In the genomic region with DNA sequence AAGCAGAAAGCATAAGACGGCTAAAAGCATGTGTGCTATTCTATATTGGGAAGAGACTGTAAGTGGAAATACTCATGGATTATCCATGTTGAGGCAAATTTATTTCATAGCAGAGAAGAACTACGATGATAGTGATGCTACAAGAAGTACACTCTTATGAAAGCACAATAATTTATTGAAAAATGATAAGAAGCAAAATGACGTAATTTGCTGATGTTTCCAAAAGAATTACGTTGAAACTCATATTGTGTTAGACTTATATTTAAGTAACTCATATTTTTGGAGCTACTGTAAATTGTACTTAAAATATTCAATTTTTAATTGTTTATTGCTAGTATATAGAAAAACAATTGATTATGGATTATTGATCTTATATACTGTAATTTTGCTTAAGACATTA, we compare ENCODE assay signal across 20 cellular contexts.
DNase-seq lines count a peak whose midpoint lies in the region; ATAC-seq, FAIRE-seq and TF ChIP-seq lines count a peak whose summit lies in the region.
"Had no signal": no experiment of that assay in that cellular context is flagged by ENCODE, and none has a peak within 500 bp of the region (broad histone marks: within the 10 kb centered on the region; RNA-seq: fewer than 3 reads in every experiment).

No MANE protein-coding gene starts in this region.

- H3K9me3 ChIP-seq in HepG2 (ENCODE audit: low read length) (no peaks in the 10 kb centered on the region), right lobe of liver (no peaks in the 10 kb centered on the region), PC-9 (ENCODE audit: insufficient read depth, low read depth) (peaks cover 10% of the 10 kb centered on the region), uterus (no peaks in the 10 kb centered on the region)
- H3K9me3 ChIP-seq: A549; BLaER1 treated with 17β-estradiol and CSF1 and Interleukin-3, amounts not matched to agents 10 nM and 100 nM; Caco-2 had no signal

- FAIRE-seq in HepG2 (lab: Jason Lieb, UNC) = no peak
- FAIRE-seq: A549, D721Med, G401.6, GM12891, GM19239 had no signal

- 2% methylated on average over 4 of the region's 4 CpGs for WGBS in HepG2 (ENCODE audit: low lambda C conversion rate)
- 63% methylated on average over 4 of the region's 4 CpGs for WGBS in right lobe of liver (ENCODE audit: insufficient coverage, low coverage, low lambda C conversion rate, missing lambda C conversion rate)

- BruUV-seq in HepG2 (replicated peaks; lab: Mats Ljungman, UMichigan) (no TSS peak), PC-9 (replicated peaks; lab: Mats Ljungman, UMichigan) (no TSS peak)

- no peaks in the 10 kb centered on the region for H3K4me1 ChIP-seq in HepG2 (ENCODE audit: insufficient read depth, low read length)
- H3K4me1 ChIP-seq in right lobe of liver = peaks cover 0 to 1% (median 0%) of the 10 kb centered on the region in 4 donors
- H3K4me1 ChIP-seq in PC-9 (replicated peaks; ENCODE audit: insufficient read depth) = peaks cover 31% of the 10 kb centered on the region
- no peaks in the 10 kb centered on the region for H3K4me1 ChIP-seq in uterus
- H3K4me1 ChIP-seq: A549; BLaER1 treated with 17β-estradiol and CSF1 and Interleukin-3, amounts not matched to agents 10 nM and 100 nM; Caco-2 had no signal

- H3K9me2 ChIP-seq in PC-9 (ENCODE audit: insufficient read depth) = no peaks in the 10 kb centered on the region

- in situ Hi-C loops in HepG2 (cut with HindIII; ENCODE audit: extremely low pct_ligation_motif_present, low pct_unique_long_range_greater_than_20kb) = no loop called here

- H3F3A ChIP-seq in PC-9 (ENCODE audit: insufficient read depth, low read depth) = peaks cover 22% of the 10 kb centered on the region

- H4K20me1 ChIP-seq in HepG2 (ENCODE audit: insufficient read depth, low read length) (no peaks in the 10 kb centered on the region), PC-9 (ENCODE audit: insufficient read depth) (no peaks in the 10 kb centered on the region)
- H4K20me1 ChIP-seq: BLaER1 treated with 17β-estradiol and CSF1 and Interleukin-3, amounts not matched to agents 10 nM and 100 nM had no signal

- H3K4me2 ChIP-seq in HepG2 (ENCODE audit: low read depth, low read length) (no peak overlapping the region), PC-9 (peak overlapping the region; percentile 51)
- H3K4me2 ChIP-seq: A549; BLaER1 treated with 17β-estradiol and CSF1 and Interleukin-3, amounts not matched to agents 10 nM and 100 nM had no signal

- no peaks in the 10 kb centered on the region for H3K27me3 ChIP-seq in HepG2 (ENCODE audit: control insufficient read depth in 1 of 2, insufficient read depth in 2 of 2, low read length in 2 of 2)
- H3K27me3 ChIP-seq in right lobe of liver = no peaks in the 10 kb centered on the region
- H3K27me3 ChIP-seq in PC-9 (ENCODE audit: insufficient read depth, low read depth) = no peaks in the 10 kb centered on the region
- no peaks in the 10 kb centered on the region for H3K27me3 ChIP-seq in uterus
- H3K27me3 ChIP-seq: BLaER1 treated with 17β-estradiol and CSF1 and Interleukin-3, amounts not matched to agents 10 nM and 100 nM had no signal

- H2AFZ ChIP-seq in HepG2 (ENCODE audit: low read length) (no peak overlapping the region), PC-9 (no peak overlapping the region)

- no peak overlapping the region for H3K27ac ChIP-seq in HepG2 (ENCODE audit: extremely low read length, insufficient read depth, low read length)
- H3K27ac ChIP-seq in right lobe of liver = no peak overlapping the region
- peak overlapping the region; percentile 69 for H3K27ac ChIP-seq in PC-9
- no peak overlapping the region for H3K27ac ChIP-seq in uterus
- H3K27ac ChIP-seq: 22Rv1; A549; BLaER1 treated with 17β-estradiol and CSF1 and Interleukin-3, amounts not matched to agents 10 nM and 100 nM; C4-2B had no signal

- intact Hi-C loops in HepG2 (cut with micrococcal nuclease; ENCODE audit: unreplicated experiment) (no loop called here), right lobe of liver (cut with DNase I) (no loop called here), PC-9 (cut with micrococcal nuclease; ENCODE audit: unreplicated experiment) (loop anchor here (2.0 to 10.0 kb wide), 2 partner anchors 409 to 427 kb away; no protein-coding TSS in a partner anchor), uterus (cut with DNase I; ENCODE audit: low total_unique reads) (no loop called here)

- H3K79me2 ChIP-seq in HepG2 (ENCODE audit: insufficient read depth, low read length) (no peaks in the 10 kb centered on the region), PC-9 (ENCODE audit: low read depth) (no peaks in the 10 kb centered on the region)

- DNase-seq in HepG2 (ENCODE audit: low spot score) = no peak
- DNase-seq in right lobe of liver = no peak
- no peak for DNase-seq in PC-9
- no peak for DNase-seq in uterus
- DNase-seq in dedifferentiated amniotic fluid mesenchymal stem cell (ENCODE audit: extremely low spot score) = no peak
- DNase-seq: AML-193; Caco-2; Calu3; CD4-positive, alpha-beta T cell; CD8-positive, alpha-beta T cell; DMS79 treated with DMSO at 0.1 percent for 48 hours; GF-D8 had no signal

- ATAC-seq in HepG2 (no peak), right lobe of liver (no peak)
- ATAC-seq: A549; CD8-positive, alpha-beta T cell had no signal

- H3K4me3 ChIP-seq in HepG2 (replicated peaks in 1 of 3; ENCODE audit: insufficient read depth in 1 of 3, low read depth in 2 of 3, low read length in 3 of 3) (no peak overlapping the region), right lobe of liver (no peak overlapping the region), PC-9 (peak overlapping the region; percentile 17), uterus (no peak overlapping the region)
- H3K4me3 ChIP-seq: A549; BLaER1 treated with 17β-estradiol and CSF1 and Interleukin-3, amounts not matched to agents 10 nM and 100 nM had no signal

- POLR2A ChIA-PET in HepG2 (lab: Yijun Ruan, JAX) (no interaction called here), PC-9 (lab: Charles Lee; ENCODE audit: unreplicated experiment) (no interaction called here)

- TF ChIP-seq POLR2A in HepG2 (IDR thresholded peaks at IDR 0.05; ENCODE audit: insufficient read depth in 1 of 2, low read depth in 2 of 2, low read length in 2 of 2) (no peak), right lobe of liver (IDR thresholded peaks at IDR 0.05) (no peak), uterus (IDR thresholded peaks at IDR 0.05) (no peak)

- H3K9ac ChIP-seq in HepG2 (ENCODE audit: insufficient read depth, low read depth, low read length) = no peak overlapping the region
- H3K9ac ChIP-seq: BLaER1 treated with 17β-estradiol and CSF1 and Interleukin-3, amounts not matched to agents 10 nM and 100 nM had no signal

- CTCF ChIA-PET in HepG2 (lab: Yijun Ruan, JAX; ENCODE audit: low intra/inter-chr PET ratio, low total read pairs) = no interaction called here
- CTCF ChIA-PET in PC-9 (lab: Charles Lee) = no interaction called here

- H3K36me3 ChIP-seq in HepG2 (replicated peaks in 1 of 2; ENCODE audit: control insufficient read depth in 1 of 2, insufficient read depth in 2 of 2, low read length in 2 of 2) (no peaks in the 10 kb centered on the region), right lobe of liver (no peaks in the 10 kb centered on the region), PC-9 (ENCODE audit: low read depth) (no peaks in the 10 kb centered on the region), uterus (no peaks in the 10 kb centered on the region)
- H3K36me3 ChIP-seq: BLaER1 treated with 17β-estradiol and CSF1 and Interleukin-3, amounts not matched to agents 10 nM and 100 nM had no signal

- no peak for TF ChIP-seq CTCF in HepG2 (CRISPR knock-in tag; IDR thresholded peaks at IDR 0.05)
- TF ChIP-seq CTCF in right lobe of liver (IDR thresholded peaks at IDR 0.05) = no peak
- TF ChIP-seq CTCF in PC-9 (conservative IDR thresholded peaks at IDR 0.05) = no peak
- no peak for TF ChIP-seq CTCF in uterus (IDR thresholded peaks at IDR 0.05)

- TF ChIP-seq EP300 in HepG2 (IDR thresholded peaks at IDR 0.05; ENCODE audit: low read depth in 2 of 2, low read length in 2 of 2) = no peak
- TF ChIP-seq EP300 in HepG2 (CRISPR knock-in tag; IDR thresholded peaks at IDR 0.05; ENCODE audit: borderline replicate concordance) = no peak

- no peak for TF ChIP-seq RAD21 in HepG2 (CRISPR knock-in tag; IDR thresholded peaks at IDR 0.05)

TF ChIP-seq in HepG2, 621 proteins besides CTCF, POLR2A, EP300 and RAD21:
- no peak for TF ChIP-seq SP2 (CRISPR knock-in tag; IDR thresholded peaks at IDR 0.05)
- TF ChIP-seq ATF7 (IDR thresholded peaks at IDR 0.05) = peak; percentile 53
- TF ChIP-seq ATF7 (CRISPR knock-in tag; IDR thresholded peaks at IDR 0.05) = no peak
TF ChIP-seq in HepG2: peak in this region for 1.
